Comparison of ENCODE assay signal across 8 cellular contexts in the genomic region with DNA sequence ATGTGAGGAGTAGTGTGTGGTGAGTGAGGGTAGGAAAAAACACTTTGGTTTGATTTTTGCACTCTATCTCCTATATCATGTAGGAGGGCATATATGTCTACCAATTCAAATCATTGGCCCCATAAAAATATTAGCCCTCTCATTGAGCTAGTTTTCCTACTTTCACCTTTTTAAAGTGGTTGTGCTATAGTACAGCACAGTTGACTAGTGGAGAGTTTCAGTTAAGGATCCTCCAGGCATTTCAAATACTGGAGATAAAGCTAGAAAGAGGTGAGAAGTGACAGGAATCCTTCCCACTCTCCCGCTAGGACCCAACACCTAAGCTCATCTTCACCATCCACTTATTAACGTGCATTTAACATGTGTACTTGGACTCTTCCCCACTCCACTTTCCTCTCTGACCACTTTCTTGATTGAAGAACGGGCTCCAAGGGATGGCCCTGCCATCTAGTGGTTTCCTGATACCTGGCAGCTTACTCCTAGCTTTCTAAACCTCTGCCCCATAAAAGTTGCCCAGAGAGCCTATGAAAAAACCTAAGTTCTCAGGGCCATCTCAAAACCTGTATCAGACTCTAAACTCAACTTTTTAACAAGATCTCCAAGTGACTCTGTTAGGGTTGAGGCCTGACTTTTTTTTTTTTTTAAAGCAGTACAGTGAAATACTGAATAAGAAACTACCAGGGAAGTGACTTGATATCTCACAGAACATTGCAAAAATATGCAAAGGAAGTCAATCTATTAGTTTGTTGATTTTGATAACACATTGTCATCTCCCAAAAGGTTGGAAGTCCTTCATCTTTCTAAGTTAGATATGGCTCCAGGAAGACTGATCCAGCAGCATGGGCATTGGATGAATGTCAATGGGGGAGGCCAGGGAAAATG. TPM values are rescaled to one million over a fixed set of nuclear protein-coding genes. Genes with fewer than 3 reads are reported as not detected.
DNase-seq lines count a peak whose midpoint lies in the region; ATAC-seq and TF ChIP-seq lines count a peak whose summit lies in the region.

No MANE protein-coding gene starts in this region.

- in situ Hi-C loops in GM13977 (cut with MboI; ENCODE audit: low pct_unique_long_range_greater_than_20kb, low sequenced_read_pairs, unreplicated experiment): no loop called here

- no peaks in the 10 kb centered on the region for H3K36me3 ChIP-seq in cardiac muscle cell

- TF ChIP-seq CTCF in GM13977 (IDR thresholded peaks at IDR 0.05; ENCODE audit: extremely low read depth, insufficient read depth, missing control alignments) (peak; percentile 75), cardiac muscle cell (IDR thresholded peaks at IDR 0.05; ENCODE audit: low read depth, low read length) (peak; percentile 96), retinal pigment epithelial cell (conservative IDR thresholded peaks at IDR 0.05; ENCODE audit: low read depth, low read length) (peak; percentile 98)

- no peaks in the 10 kb centered on the region for H3K27me3 Mint-ChIP-seq in activated T-helper 17 cell treated with anti-CD3 and anti-CD28 coated beads, Interleukin-2, amount 50 U/mL, for 72 hours

- no peak overlapping the region for H3K27ac Mint-ChIP-seq in activated T-helper 17 cell treated with anti-CD3 and anti-CD28 coated beads, Interleukin-2, amount 50 U/mL, for 72 hours

- H3K9me3 Mint-ChIP-seq in activated T-helper 17 cell treated with anti-CD3 and anti-CD28 coated beads, Interleukin-2, amount 50 U/mL, for 72 hours: no peaks in the 10 kb centered on the region

- H3K36me3 Mint-ChIP-seq in activated T-helper 17 cell treated with anti-CD3 and anti-CD28 coated beads, Interleukin-2, amount 50 U/mL, for 72 hours (ENCODE audit: low read depth): no peaks in the 10 kb centered on the region

- H3K27ac ChIP-seq in cardiac muscle cell: no peak overlapping the region

- peak; percentile 89 to 91 for DNase-seq in AML-193 (lab: John Stamatoyannopoulos, UW)
- DNase-seq in GM13977 (ENCODE audit: low spot score): peak; percentile 50
- peak; percentile 42 for DNase-seq in NCI-H2227 treated with DMSO at 0.1 percent for 48 hours (lab: John Stamatoyannopoulos, UW)
- DNase-seq in cardiac muscle cell (ENCODE audit: low read depth in 1 of 2, low spot score in 1 of 2): peak; percentile 65 to 83
- DNase-seq in retinal pigment epithelial cell (ENCODE audit: low read depth): no peak
- DNase-seq in OCI-M2 (lab: John Stamatoyannopoulos, UW; ENCODE audit: unreplicated experiment): no peak

- no peaks in the 10 kb centered on the region for H3K4me1 Mint-ChIP-seq in activated T-helper 17 cell treated with anti-CD3 and anti-CD28 coated beads, Interleukin-2, amount 50 U/mL, for 72 hours

- H3K9me3 ChIP-seq in cardiac muscle cell (ENCODE audit: low read depth): no peaks in the 10 kb centered on the region

- no peak overlapping the region for H3K4me3 Mint-ChIP-seq in activated T-helper 17 cell treated with anti-CD3 and anti-CD28 coated beads, Interleukin-2, amount 50 U/mL, for 72 hours

- no peaks in the 10 kb centered on the region for H3K27me3 ChIP-seq in cardiac muscle cell

- no peak overlapping the region for H3K4me3 ChIP-seq in cardiac muscle cell
- H3K4me3 ChIP-seq in retinal pigment epithelial cell (ENCODE audit: low read length): no peak overlapping the region

- ATAC-seq in HG03039 (IDR thresholded peaks at IDR 0.05; ENCODE audit: unreplicated experiment): peak; percentile 41
- peak; percentile 51 for ATAC-seq in activated T-helper 17 cell treated with anti-CD3 and anti-CD28 coated beads, Interleukin-2, amount 50 U/mL, for 72 hours (replicated peaks)

- H3K4me1 ChIP-seq in cardiac muscle cell (ENCODE audit: low read depth): no peaks in the 10 kb centered on the region

RNA-seq across cellular contexts. Expression of gene IL12A, which starts 17.9 kb away (rescaled TPM):
- total RNA-seq in activated T-helper 17 cell treated with anti-CD3 and anti-CD28 coated beads, Interleukin-2, amount 50 U/mL, for 72 hours: 1 to 10 TPM in 1 of 2 donors, not detected in 1; 1.8 TPM
- total RNA-seq in cardiac muscle cell: 0.09 TPM in 1 of 2 replicates, not detected in the other
- polyA plus RNA-seq in cardiac muscle cell: not detected in 2 replicates

Comparison
In these comparisons a context has a peak if more than half of its experiments do, and no peak if none do; other contexts are left out.
1. DNase-seq: peak in AML-193 (2 of 2), GM13977 (single experiment), NCI-H2227 treated with DMSO at 0.1 percent for 48 hours (single experiment) and cardiac muscle cell (2 of 2); none in retinal pigment epithelial cell (single experiment) and OCI-M2 (single experiment).
2. Peak in every context shown above with its lines, with median percentiles within 50 percentile points of each other: CTCF ChIP-seq.